In genomic region chr1:116333171-116334014, GRCh38 we compare ENCODE assay signal across 15 cellular contexts. TPM values are rescaled to one million over a fixed set of nuclear protein-coding genes. Genes with fewer than 3 reads are reported as not detected.
DNase-seq lines count a peak whose midpoint lies in the region; ATAC-seq, FAIRE-seq and TF ChIP-seq lines count a peak whose summit lies in the region.
"Had no signal": no experiment of that assay in that cellular context is flagged by ENCODE, and none has a peak within 500 bp of the region (broad histone marks: within the 10 kb centered on the region; RNA-seq: fewer than 3 reads in every experiment).

No MANE protein-coding gene starts in this region.

- 60% methylated on average over 5 of the region's 5 CpGs for WGBS in HepG2 (ENCODE audit: low lambda C conversion rate)
- WGBS in trophoblast cell (ENCODE audit: extremely low coverage, insufficient coverage, insufficient read length): no CpG with 5 or more reads among the region's 5 CpGs

- H2AK5ac ChIP-seq in trophoblast cell (ENCODE audit: low read length): no peak overlapping the region

- no peak for TF ChIP-seq CTCF in KMS-11 (conservative IDR thresholded peaks at IDR 0.05; ENCODE audit: low read depth, low read length)
- TF ChIP-seq CTCF in OCI-LY7 (conservative IDR thresholded peaks at IDR 0.05; ENCODE audit: low read length): no peak
- TF ChIP-seq CTCF in HepG2 (CRISPR knock-in tag; IDR thresholded peaks at IDR 0.05): no peak

- no peak overlapping the region for H3K23ac ChIP-seq in trophoblast cell (ENCODE audit: low read length)

- POLR2A ChIA-PET in OCI-LY7 (lab: Charles Lee) (interaction anchor here (0.8 to 2.3 kb wide), 2 partner anchors 43 to 73 kb away, joined by 3 to 7 read pairs; no protein-coding TSS in a partner anchor), HepG2 (lab: Yijun Ruan, JAX) (interaction anchor here (1.2 to 2.1 kb wide), 2 partner anchors 85 to 142 kb away, joined by 3 to 9 read pairs; no protein-coding TSS in a partner anchor)

- H4K8ac ChIP-seq in trophoblast cell (ENCODE audit: low read depth, low read length): no peak overlapping the region

- no peak overlapping the region for H3K4me3 ChIP-seq in KMS-11 (IDR thresholded peaks at IDR 0.05; ENCODE audit: insufficient read depth, low read depth, low read length)
- peak overlapping the region; percentile 20 for H3K4me3 ChIP-seq in OCI-LY7 (ENCODE audit: low read depth, low read length, poor library complexity, severe bottlenecking)
- H3K4me3 ChIP-seq in HepG2 (replicated peaks in 1 of 3; ENCODE audit: insufficient read depth in 1 of 3, low read depth in 2 of 3, low read length in 3 of 3): 0 out of 6 replicates have a peak overlapping the region, but pooled peaks of 1 of the 3 experiments have one; percentile 11
- H3K4me3 ChIP-seq in trophoblast cell (ENCODE audit: low read depth, low read length): no peak overlapping the region
- H3K4me3 ChIP-seq: Peyer's patch, SJCRH30 had no signal

- in situ Hi-C loops in HepG2 (cut with HindIII; ENCODE audit: extremely low pct_ligation_motif_present, low pct_unique_long_range_greater_than_20kb): no loop called here

- no peak overlapping the region for H3K4ac ChIP-seq in trophoblast cell (ENCODE audit: low read depth, low read length)

- no peak overlapping the region for H3K14ac ChIP-seq in trophoblast cell (ENCODE audit: low read length)

- intact Hi-C loops in OCI-LY7 (cut with micrococcal nuclease; ENCODE audit: unreplicated experiment): no loop called here
- intact Hi-C loops in HepG2 (cut with micrococcal nuclease; ENCODE audit: unreplicated experiment): no loop called here

- H3K4me1 ChIP-seq in KMS-11 (ENCODE audit: low read depth, poor library complexity, severe bottlenecking) (peaks cover 63% of the 10 kb centered on the region), OCI-LY7 (ENCODE audit: insufficient read depth, low read length, poor library complexity, severe bottlenecking) (peaks cover 92% of the 10 kb centered on the region), HepG2 (ENCODE audit: insufficient read depth, low read length) (peaks cover 73% of the 10 kb centered on the region), trophoblast cell (ENCODE audit: control insufficient read depth in 1 of 2, insufficient read depth in 2 of 2, low read length in 2 of 2) (peaks cover 0 to 3% of the 10 kb centered on the region in 2 experiments)
- H3K4me1 ChIP-seq: SJCRH30 had no signal

- FAIRE-seq in HepG2 (lab: Jason Lieb, UNC): no peak

- H4K91ac ChIP-seq in trophoblast cell (ENCODE audit: low read depth, low read length): no peak overlapping the region

- no peak overlapping the region for H3K27ac ChIP-seq in KMS-11
- H3K27ac ChIP-seq in OCI-LY7 (ENCODE audit: low read depth, low read length, poor library complexity, severe bottlenecking): peak overlapping the region; percentile 89
- H3K27ac ChIP-seq in HepG2 (ENCODE audit: extremely low read length, insufficient read depth, low read length): no peak overlapping the region
- no peak overlapping the region for H3K27ac ChIP-seq in trophoblast cell (ENCODE audit: low read depth, low read length)
- H3K27ac ChIP-seq: SJCRH30 had no signal

- H2AFZ ChIP-seq in KMS-11 (ENCODE audit: low read depth) (no peak overlapping the region), OCI-LY7 (ENCODE audit: low read length) (peak overlapping the region; percentile 59; the same call in 1 of the 2 replicates), HepG2 (ENCODE audit: low read length) (no peak overlapping the region), trophoblast cell (ENCODE audit: insufficient read depth, low read length, poor library complexity) (no peak overlapping the region)

- peak; percentile 39 for DNase-seq in OCI-LY7 (ENCODE audit: low spot score)
- DNase-seq in HepG2 (ENCODE audit: low spot score): no peak
- DNase-seq in trophoblast cell: peak; percentile 68 to 91
- no peak for DNase-seq in NCI-H2227 treated with DMSO at 0.1 percent for 48 hours (lab: John Stamatoyannopoulos, UW)
- DNase-seq in RPMI8226: no peak
- DNase-seq: Caco-2, MV-4-11, NCI-H1417 treated with DMSO at 0.1 percent for 48 hours, NCI-H1930, SJCRH30 had no signal

- ATAC-seq in HepG2 (no peak), HG03354 (IDR thresholded peaks at IDR 0.05; ENCODE audit: poor library complexity, severe bottlenecking, unreplicated experiment) (no peak), GM21576 (IDR thresholded peaks at IDR 0.05; ENCODE audit: unreplicated experiment) (no peak)
- ATAC-seq: HCT116 had no signal

- H3K9me2 ChIP-seq in OCI-LY7 (ENCODE audit: insufficient read depth, low read length): no peaks in the 10 kb centered on the region

- H2BK12ac ChIP-seq in trophoblast cell (ENCODE audit: low read length): no peak overlapping the region

- no peak overlapping the region for H2BK120ac ChIP-seq in trophoblast cell (ENCODE audit: insufficient read depth, low read length, poor library complexity)

- H3K4me2 ChIP-seq in KMS-11 (peak overlapping the region; percentile 16; the same call in 1 of the 2 replicates), OCI-LY7 (ENCODE audit: low read length) (peak overlapping the region; percentile 68), HepG2 (ENCODE audit: low read depth, low read length) (peak overlapping the region; percentile 53; the same call in 1 of the 2 replicates), trophoblast cell (ENCODE audit: low read length) (no peak overlapping the region)

- H4K12ac ChIP-seq in trophoblast cell (ENCODE audit: low read depth, low read length): no peak overlapping the region

- H3K18ac ChIP-seq in trophoblast cell (ENCODE audit: low read length): no peak overlapping the region

- H3K27me3 ChIP-seq in KMS-11 (ENCODE audit: insufficient read depth, low read depth) (no peaks in the 10 kb centered on the region), HepG2 (ENCODE audit: control insufficient read depth in 1 of 2, insufficient read depth in 2 of 2, low read length in 2 of 2) (peaks cover 0 to 5% of the 10 kb centered on the region in 2 experiments; a peak in 1 of 5 replicates), trophoblast cell (ENCODE audit: insufficient read depth, low read length) (no peaks in the 10 kb centered on the region)
- H3K27me3 ChIP-seq: Peyer's patch, SJCRH30 had no signal

- H4K20me1 ChIP-seq in KMS-11 (ENCODE audit: insufficient read depth): no peaks in the 10 kb centered on the region
- H4K20me1 ChIP-seq in OCI-LY7 (ENCODE audit: insufficient read depth, low read length): no peaks in the 10 kb centered on the region
- no peaks in the 10 kb centered on the region for H4K20me1 ChIP-seq in HepG2 (ENCODE audit: insufficient read depth, low read length)

- CTCF ChIA-PET in OCI-LY7 (lab: Charles Lee; ENCODE audit: unreplicated experiment) (interaction anchor here (0.6 kb wide), 1 partner anchor 174 kb away, joined by 3 read pairs; no protein-coding TSS in a partner anchor), HepG2 (lab: Yijun Ruan, JAX; ENCODE audit: low intra/inter-chr PET ratio, low total read pairs) (no interaction called here)

- H3K79me2 ChIP-seq in KMS-11 (ENCODE audit: insufficient read depth, low read depth) (no peaks in the 10 kb centered on the region), OCI-LY7 (ENCODE audit: insufficient read depth, low read depth, low read length) (no peaks in the 10 kb centered on the region), HepG2 (ENCODE audit: insufficient read depth, low read length) (no peaks in the 10 kb centered on the region), trophoblast cell (ENCODE audit: control insufficient read depth, insufficient read depth, low read length, poor library complexity) (no peaks in the 10 kb centered on the region)

- no peak overlapping the region for H3K9ac ChIP-seq in KMS-11
- no peak overlapping the region for H3K9ac ChIP-seq in HepG2 (ENCODE audit: insufficient read depth, low read depth, low read length)
- no peak overlapping the region for H3K9ac ChIP-seq in trophoblast cell (ENCODE audit: low read length)

- BruUV-seq in OCI-LY7 (replicated peaks; lab: Mats Ljungman, UMichigan): no TSS peak
- no TSS peak for BruUV-seq in HepG2 (replicated peaks; lab: Mats Ljungman, UMichigan)

- H2BK5ac ChIP-seq in trophoblast cell (ENCODE audit: low read depth, low read length, poor library complexity): no peak overlapping the region

- H3K9me3 ChIP-seq in OCI-LY7 (ENCODE audit: low read length): no peaks in the 10 kb centered on the region
- H3K9me3 ChIP-seq in HepG2 (ENCODE audit: low read length): no peaks in the 10 kb centered on the region
- H3K9me3 ChIP-seq in trophoblast cell (ENCODE audit: insufficient read depth, low read depth, low read length): no peaks in the 10 kb centered on the region
- H3K9me3 ChIP-seq: Caco-2, Peyer's patch, SJCRH30 had no signal

- TF ChIP-seq POLR2A in HepG2 (IDR thresholded peaks at IDR 0.05; ENCODE audit: insufficient read depth in 1 of 2, low read depth in 2 of 2, low read length in 2 of 2): no peak

- TF ChIP-seq RAD21 in HepG2 (CRISPR knock-in tag; IDR thresholded peaks at IDR 0.05): no peak

- H3K79me1 ChIP-seq in trophoblast cell (ENCODE audit: low read length): no peaks in the 10 kb centered on the region

- TF ChIP-seq EP300 in HepG2 (IDR thresholded peaks at IDR 0.05; ENCODE audit: low read depth in 2 of 2, low read length in 2 of 2) (no peak), HepG2 (CRISPR knock-in tag; IDR thresholded peaks at IDR 0.05; ENCODE audit: borderline replicate concordance) (no peak)

- H3K36me3 ChIP-seq in KMS-11 (ENCODE audit: insufficient read depth) (no peaks in the 10 kb centered on the region), OCI-LY7 (ENCODE audit: insufficient read depth, low read length) (no peaks in the 10 kb centered on the region), HepG2 (replicated peaks in 1 of 2; ENCODE audit: control insufficient read depth in 1 of 2, insufficient read depth in 2 of 2, low read length in 2 of 2) (no peaks in the 10 kb centered on the region), trophoblast cell (ENCODE audit: control insufficient read depth in 1 of 2, insufficient read depth in 2 of 2, low read length in 2 of 2) (no peaks in the 10 kb centered on the region)
- H3K36me3 ChIP-seq: Peyer's patch, SJCRH30 had no signal

RNA-seq across cellular contexts. Expression of gene ATP1A1, which starts 39.7 kb away (rescaled TPM):
- total RNA-seq in OCI-LY7 (2014; rRNA removed; shearing (Covaris generic)): 66.8 and 74.4 TPM in 2 replicates
- total RNA-seq in OCI-LY7 (2022): 183 and 186 TPM in 2 replicates
- total RNA-seq in HepG2 (2016; rRNA removed; fragmentation: Illumina TruSeq; extraction: Trizol): 210 and 280 TPM in 2 replicates
- 60.3 and 83.4 TPM in 2 replicates for total RNA-seq in HepG2 (2016; cell fraction: cytosol; rRNA removed; fragmentation: Illumina TruSeq; extraction: Trizol; ENCODE audit: low read depth)
- total RNA-seq in HepG2 (2016; cell fraction: insoluble cytoplasmic fraction; rRNA removed; fragmentation: Illumina TruSeq; extraction: Trizol): 183 and 291 TPM in 2 replicates
- 133 and 176 TPM in 2 replicates for total RNA-seq in HepG2 (2016; cell fraction: membrane; rRNA removed; fragmentation: Illumina TruSeq; extraction: Trizol)
- 383 and 432 TPM in 2 replicates for total RNA-seq in HepG2 (2016; cell fraction: nucleus; rRNA removed; fragmentation: Illumina TruSeq; extraction: Trizol)
- 627 and 705 TPM in 2 replicates for polyA plus RNA-seq in HepG2 (2011; rRNA removed)
- 735 and 774 TPM in 2 replicates for polyA plus RNA-seq in HepG2 (2011; cell fraction: cytosol; rRNA removed)
- polyA plus RNA-seq in HepG2 (2011; cell fraction: nucleus; rRNA removed): 313 and 327 TPM in 2 replicates
- 467 and 657 TPM in 2 replicates for polyA plus RNA-seq in HepG2 (2012)
- polyA plus RNA-seq in HepG2 (2016; cell fraction: cytosol; fragmentation: Illumina TruSeq; extraction: Trizol; ENCODE audit: low read depth): 69.6 and 84.9 TPM in 2 replicates
- 219 and 228 TPM in 2 replicates for polyA plus RNA-seq in HepG2 (2016; cell fraction: insoluble cytoplasmic fraction; fragmentation: Illumina TruSeq; extraction: Trizol; ENCODE audit: low read depth)
- polyA plus RNA-seq in HepG2 (2016; cell fraction: membrane; fragmentation: Illumina TruSeq; extraction: Trizol; ENCODE audit: low read depth): 106 and 149 TPM in 2 replicates
- 515 and 526 TPM in 2 replicates for polyA plus RNA-seq in HepG2 (2016; cell fraction: nucleus; fragmentation: Illumina TruSeq; extraction: Trizol; ENCODE audit: insufficient read depth, low read depth)
- 367 and 928 TPM in 2 replicates for polyA minus RNA-seq in HepG2 (2011; rRNA and poly(A)+ RNA removed; ENCODE audit: low replicate concordance)
- 438 and 487 TPM in 2 replicates for polyA minus RNA-seq in HepG2 (2011; cell fraction: cytosol; rRNA and poly(A)+ RNA removed)
- polyA minus RNA-seq in HepG2 (2011; cell fraction: nucleus; rRNA and poly(A)+ RNA removed): 356 and 442 TPM in 2 replicates
- polyA plus RNA-seq in trophoblast cell (2013): 247 and 256 TPM in 2 replicates

Comparison
In these comparisons a context has a peak if more than half of its experiments do, and no peak if none do; other contexts are left out.
1. DNase-seq: peak in OCI-LY7 (single experiment) and trophoblast cell (2 of 2); none in HepG2 (single experiment), NCI-H2227 treated with DMSO at 0.1 percent for 48 hours (single experiment) and RPMI8226 (single experiment).